ENCODE assay signal across 2 cellular contexts in the genomic region with DNA sequence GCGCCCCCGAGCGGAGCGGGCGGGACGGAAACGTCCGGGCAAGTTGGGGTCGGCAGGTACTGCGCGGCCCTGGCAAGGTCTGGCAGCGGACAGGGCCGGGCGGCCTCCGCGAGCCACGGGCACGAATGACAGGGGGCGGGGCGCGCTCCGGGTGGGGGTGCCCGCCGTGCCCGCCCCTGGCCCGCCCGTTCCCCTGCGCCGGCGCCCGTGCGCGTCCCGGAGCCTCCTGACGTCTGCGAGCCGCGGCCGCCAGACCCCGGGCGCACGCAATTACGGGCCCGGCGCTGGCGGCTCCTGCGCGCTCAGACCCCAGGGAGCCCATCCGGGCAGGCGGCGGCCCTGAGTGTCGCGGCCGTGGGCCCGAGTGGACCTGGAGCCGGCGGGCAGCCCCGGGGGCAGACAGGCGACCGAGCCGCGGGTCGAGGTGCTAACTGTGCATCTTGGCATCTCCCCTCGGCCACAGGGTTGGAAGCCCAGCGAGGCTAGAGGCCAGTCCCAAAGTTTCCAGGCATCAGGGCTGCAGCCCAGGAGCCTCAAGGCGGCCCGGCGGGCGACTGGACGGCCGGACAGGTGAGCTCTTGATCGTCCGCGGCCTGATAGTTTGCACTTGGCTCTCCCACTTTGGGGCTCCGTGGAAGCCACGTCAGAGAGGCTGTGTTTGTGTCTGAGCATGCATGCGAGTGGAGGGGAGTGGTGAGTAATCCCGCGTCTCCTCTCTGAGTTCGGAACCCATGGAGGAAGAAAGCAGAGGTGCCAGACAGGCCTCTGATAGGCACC.
TF ChIP-seq lines count a peak whose summit lies in the region.

No MANE protein-coding gene starts in this region.

TF ChIP-seq in HEK293, 187 proteins besides CTCF, POLR2A, EP300 and RAD21 (continues in another document):
- TF ChIP-seq PBX3 (CRISPR knock-in tag; IDR thresholded peaks at IDR 0.05) (no peak), ZSCAN4 (tag by site-specific recombination; IDR thresholded peaks at IDR 0.05) (no peak), ZNF366 (tag by site-specific recombination; conservative IDR thresholded peaks at IDR 0.05) (no peak), ZSCAN30 (tag by site-specific recombination; IDR thresholded peaks at IDR 0.05) (0 out of 2 replicates have a peak, but pooled peaks have one; percentile 20), ZNF768 (tag by site-specific recombination; IDR thresholded peaks at IDR 0.05) (no peak), ZNF121 (tag by site-specific recombination; IDR thresholded peaks at IDR 0.05) (no peak), ZNF302 (tag by site-specific recombination; IDR thresholded peaks at IDR 0.05; ENCODE audit: low read depth) (no peak), ZNF785 (tag by site-specific recombination; IDR thresholded peaks at IDR 0.05) (no peak), ZNF394 (tag by site-specific recombination; IDR thresholded peaks at IDR 0.05; ENCODE audit: borderline replicate concordance) (no peak), ZNF621 (tag by site-specific recombination; IDR thresholded peaks at IDR 0.05) (no peak), ZNF600 (tag by site-specific recombination; IDR thresholded peaks at IDR 0.05) (0 out of 2 replicates have a peak, but pooled peaks have one; percentile 42), ZNF214 (tag by site-specific recombination; IDR thresholded peaks at IDR 0.05; ENCODE audit: borderline replicate concordance) (no peak), INSM2 (tag by site-specific recombination; IDR thresholded peaks at IDR 0.05) (no peak), ZNF335 (tag by site-specific recombination; conservative IDR thresholded peaks at IDR 0.05) (peak; percentile 57), ZNF449 (tag by site-specific recombination; IDR thresholded peaks at IDR 0.05) (no peak)
- TF ChIP-seq, protein P1, sequence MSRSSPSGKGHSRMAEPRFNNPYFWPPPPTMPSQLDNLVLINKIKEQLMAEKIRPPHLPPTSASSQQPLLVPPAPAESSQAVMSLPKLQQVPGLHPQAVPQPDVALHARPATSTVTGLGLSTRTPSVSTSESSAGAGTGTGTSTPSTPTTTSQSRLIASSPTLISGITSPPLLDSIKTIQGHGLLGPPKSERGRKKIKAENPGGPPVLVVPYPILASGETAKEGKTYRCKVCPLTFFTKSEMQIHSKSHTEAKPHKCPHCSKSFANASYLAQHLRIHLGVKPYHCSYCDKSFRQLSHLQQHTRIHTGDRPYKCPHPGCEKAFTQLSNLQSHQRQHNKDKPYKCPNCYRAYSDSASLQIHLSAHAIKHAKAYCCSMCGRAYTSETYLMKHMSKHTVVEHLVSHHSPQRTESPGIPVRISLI (tag by site-specific recombination; IDR thresholded peaks at IDR 0.05), result no peak
- TF ChIP-seq, protein P2, sequence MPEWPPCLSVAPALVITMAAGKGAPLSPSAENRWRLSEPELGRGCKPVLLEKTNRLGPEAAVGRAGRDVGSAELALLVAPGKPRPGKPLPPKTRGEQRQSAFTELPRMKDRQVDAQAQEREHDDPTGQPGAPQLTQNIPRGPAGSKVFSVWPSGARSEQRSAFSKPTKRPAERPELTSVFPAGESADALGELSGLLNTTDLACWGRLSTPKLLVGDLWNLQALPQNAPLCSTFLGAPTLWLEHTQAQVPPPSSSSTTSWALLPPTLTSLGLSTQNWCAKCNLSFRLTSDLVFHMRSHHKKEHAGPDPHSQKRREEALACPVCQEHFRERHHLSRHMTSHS (tag by site-specific recombination; IDR thresholded peaks at IDR 0.05), result no peak

TF ChIP-seq in GM12878, 131 proteins besides CTCF, POLR2A, EP300 and RAD21:
- TF ChIP-seq IRF4 (IDR thresholded peaks at IDR 0.05; ENCODE audit: low read depth, low read length), result no peak
- no peak for TF ChIP-seq CREB1 (IDR thresholded peaks at IDR 0.05; ENCODE audit: low read depth)
- peak; percentile 11 for TF ChIP-seq NR2F1 (conservative IDR thresholded peaks at IDR 0.05)
- no peak for TF ChIP-seq STAT3 (IDR thresholded peaks at IDR 0.05; ENCODE audit: low read depth, low read length)
- no peak for TF ChIP-seq SMAD5 (IDR thresholded peaks at IDR 0.05; ENCODE audit: low read depth)
- no peak for TF ChIP-seq ZBTB4 (CRISPR knock-in tag; IDR thresholded peaks at IDR 0.05)
- no peak for TF ChIP-seq IRF3 (IDR thresholded peaks at IDR 0.05)
- TF ChIP-seq POLR2AphosphoS2 (IDR thresholded peaks at IDR 0.05; ENCODE audit: low read depth, low read length), result no peak
- TF ChIP-seq RELA (IDR thresholded peaks at IDR 0.05; ENCODE audit: borderline replicate concordance, partially characterized antibody), result no peak
- TF ChIP-seq CUX1 (IDR thresholded peaks at IDR 0.05; ENCODE audit: insufficient replicate concordance, low read depth, low read length), result no peak
- TF ChIP-seq NRF1 (conservative IDR thresholded peaks at IDR 0.05; ENCODE audit: low read depth, low read length), result no peak
- no peak for TF ChIP-seq ESRRA (IDR thresholded peaks at IDR 0.05; ENCODE audit: low read length)
- TF ChIP-seq CREM (IDR thresholded peaks at IDR 0.05; ENCODE audit: low read depth), result no peak
- TF ChIP-seq BHLHE40 (IDR thresholded peaks at IDR 0.05; ENCODE audit: borderline replicate concordance in 1 of 2, low read depth in 2 of 2, low read length in 1 of 2), result peak in 1 of 2 experiments; percentile 50; a peak in 1 of 4 replicates
- 0 out of 2 replicates have a peak, but pooled peaks have one; percentile 8 for TF ChIP-seq GATAD2B (conservative IDR thresholded peaks at IDR 0.05; ENCODE audit: low read depth)
TF ChIP-seq in GM12878: peak in this region for 3.
